In genomic region chr6:28336284-28337024, GRCh38 we compare ENCODE assay signal across 1 cellular context.
TF ChIP-seq lines count a peak whose summit lies in the region.

No MANE protein-coding gene starts in this region.

TF ChIP-seq in K562, 482 proteins besides CTCF, POLR2A, EP300 and RAD21 (continued from another document):
- TF ChIP-seq CREB3L1 (IDR thresholded peaks at IDR 0.05; ENCODE audit: borderline replicate concordance, low read depth) (no peak), NFRKB (IDR thresholded peaks at IDR 0.05; ENCODE audit: low read depth) (peak; percentile 92), MXI1 (IDR thresholded peaks at IDR 0.05; ENCODE audit: low read depth, low read length) (peak; percentile 44; the same call in 1 of the 2 replicates), KHSRP (IDR thresholded peaks at IDR 0.05) (0 out of 2 replicates have a peak, but pooled peaks have one; percentile 39), FOXA1 (IDR thresholded peaks at IDR 0.05; ENCODE audit: borderline replicate concordance) (no peak), GATAD2B (IDR thresholded peaks at IDR 0.05; ENCODE audit: borderline replicate concordance) (0 out of 2 replicates have a peak, but pooled peaks have one; percentile 61), SAFB2 (IDR thresholded peaks at IDR 0.05; ENCODE audit: borderline replicate concordance, low read depth, low read length, severe bottlenecking) (no peak), ATF2 (CRISPR knock-in tag; IDR thresholded peaks at IDR 0.05) (no peak), BCL6 (CRISPR knock-in tag; IDR thresholded peaks at IDR 0.05) (peak; percentile 96), NCOA4 (IDR thresholded peaks at IDR 0.05; ENCODE audit: partially characterized antibody) (peak; percentile 25), MCM3 (IDR thresholded peaks at IDR 0.05) (no peak), NCOA1 (IDR thresholded peaks at IDR 0.05; ENCODE audit: low read depth) (peak; percentile 59; the same call in 1 of the 2 replicates), RHOXF2B (CRISPR knock-in tag; conservative IDR thresholded peaks at IDR 0.05) (no peak), ZNF316 (IDR thresholded peaks at IDR 0.05) (no peak), POLR2AphosphoS2 (IDR thresholded peaks at IDR 0.05; ENCODE audit: low read length) (no peak), THAP12 (CRISPR knock-in tag; IDR thresholded peaks at IDR 0.05) (no peak), ETV1 (tag; conservative IDR thresholded peaks at IDR 0.05; ENCODE audit: low read depth) (peak; percentile 44), HSF4 (CRISPR knock-in tag; IDR thresholded peaks at IDR 0.05; ENCODE audit: borderline replicate concordance) (peak; percentile 86; the same call in 1 of the 2 replicates), TSHZ1 (CRISPR knock-in tag; IDR thresholded peaks at IDR 0.05) (0 out of 2 replicates have a peak, but pooled peaks have one; percentile 68), NFIC (IDR thresholded peaks at IDR 0.05) (peak; percentile 98), SOX6 (IDR thresholded peaks at IDR 0.05) (peak; percentile 98), TEAD1 (CRISPR knock-in tag; IDR thresholded peaks at IDR 0.05) (peak in 1 of 2 experiments; percentile 99; a peak in 2 of 4 replicates), SMARCA4 (IDR thresholded peaks at IDR 0.05) (peak; percentile 36; the same call in 1 of the 2 replicates), FOXP4 (CRISPR knock-in tag; IDR thresholded peaks at IDR 0.05; ENCODE audit: borderline replicate concordance) (no peak), CHCHD3 (CRISPR knock-in tag; IDR thresholded peaks at IDR 0.05) (peak; percentile 48; the same call in 1 of the 2 replicates), ZSCAN32 (CRISPR knock-in tag; IDR thresholded peaks at IDR 0.05) (peak; percentile 81), ZNF655 (CRISPR knock-in tag; IDR thresholded peaks at IDR 0.05) (no peak), ZNF23 (CRISPR knock-in tag; IDR thresholded peaks at IDR 0.05) (peak; percentile 93), ZNF79 (CRISPR knock-in tag; IDR thresholded peaks at IDR 0.05; ENCODE audit: low read depth) (peak; percentile 95)
